Comparison of ENCODE assay signal across 15 cellular contexts in the genomic region with DNA sequence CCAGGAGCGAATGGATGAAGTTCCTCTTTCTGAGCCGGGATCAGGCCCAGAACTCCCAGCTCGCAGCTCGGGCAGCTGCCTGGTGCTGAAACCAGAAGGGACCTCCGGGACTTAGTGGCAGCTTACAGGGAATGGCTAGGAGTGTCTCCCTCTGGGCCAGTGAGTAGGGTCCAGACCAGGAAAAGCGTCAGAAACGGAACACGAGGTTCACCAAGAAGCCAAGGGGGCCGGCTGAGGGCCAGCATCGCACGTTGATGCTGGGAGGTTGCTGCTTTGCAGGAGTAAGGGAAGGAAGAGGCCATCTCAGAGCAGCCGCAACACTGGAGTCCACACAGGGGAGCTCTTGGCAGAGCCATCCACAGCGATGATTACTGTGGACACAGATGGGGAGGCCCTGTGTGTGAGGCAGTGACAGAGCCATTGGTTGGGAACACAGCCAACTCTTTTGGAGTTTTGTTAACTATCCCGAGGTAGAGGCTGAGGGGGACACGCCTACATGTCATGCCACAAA.
DNase-seq lines count a peak whose midpoint lies in the region; ATAC-seq and TF ChIP-seq lines count a peak whose summit lies in the region.
"Had no signal": no experiment of that assay in that cellular context is flagged by ENCODE, and none has a peak within 500 bp of the region (broad histone marks: within the 10 kb centered on the region; RNA-seq: fewer than 3 reads in every experiment).

No MANE protein-coding gene starts in this region.

- DNase-seq in natural killer cell treated with Interleukin-12 subunit alpha and Interleukin-12 subunit beta and Interleukin-15 and Interleukin-18, amount 100 ng/mL, for 72 hours (ENCODE audit: low spot score) = peak; percentile 13
- no peak for DNase-seq in natural killer cell
- DNase-seq in SK-N-DZ (ENCODE audit: low spot score) = peak; percentile 32
- DNase-seq in Right ventricle myocardium superior = peak; percentile 49
- no peak for DNase-seq in mesenchymal stem cell
- no peak for DNase-seq in stimulated activated CD4-positive, alpha-beta T cell treated with anti-CD3 and anti-CD28 coated beads, Interleukin-12 subunit alpha, Interleukin-12 subunit beta, amount 100 ng/mL, for 4 hours
- DNase-seq in NCI-H187 treated with DMSO at 0.1 percent for 48 hours (lab: John Stamatoyannopoulos, UW) = no peak
- no peak for DNase-seq in GOT3 (lab: John Stamatoyannopoulos, UW)
- DNase-seq: activated T-cell treated with anti-CD3 and anti-CD28 coated beads, Interleukin-2, amount 50 U/mL, for 48 hours; immature natural killer cell; naive thymus-derived CD8-positive, alpha-beta T cell; NCI-H2107 had no signal

- 77% methylated on average over 15 of the region's 15 CpGs for WGBS in mesenchymal stem cell

- H2AK5ac ChIP-seq in mesenchymal stem cell (ENCODE audit: low read length, severe bottlenecking) = no peak overlapping the region

- H4K8ac ChIP-seq in mesenchymal stem cell (ENCODE audit: low read length) = no peak overlapping the region

- no peak overlapping the region for H3K27ac Mint-ChIP-seq in natural killer cell treated with Interleukin-12 subunit alpha and Interleukin-12 subunit beta and Interleukin-15 and Interleukin-18, amount 100 ng/mL, for 72 hours
- H3K27ac Mint-ChIP-seq in natural killer cell = no peak overlapping the region

- no peak overlapping the region for H3K4ac ChIP-seq in mesenchymal stem cell (ENCODE audit: low read depth in 1 of 2, low read length in 2 of 2)

- H3K4me2 ChIP-seq in mesenchymal stem cell (ENCODE audit: low read length, poor library complexity, severe bottlenecking) = no peak overlapping the region

- no peak for TF ChIP-seq CTCF in natural killer cell (IDR thresholded peaks at IDR 0.05)

- H3K4me1 Mint-ChIP-seq in natural killer cell treated with Interleukin-12 subunit alpha and Interleukin-12 subunit beta and Interleukin-15 and Interleukin-18, amount 100 ng/mL, for 72 hours (ENCODE audit: low read depth in 2 of 2) = no peaks in the 10 kb centered on the region
- peaks cover 0 to 9% of the 10 kb centered on the region in 2 donors for H3K4me1 Mint-ChIP-seq in natural killer cell

- no peak overlapping the region for H2BK120ac ChIP-seq in mesenchymal stem cell (ENCODE audit: low read depth, low read length)

- H3K9me3 ChIP-seq in mesenchymal stem cell (ENCODE audit: control insufficient read depth, low read length) = no peaks in the 10 kb centered on the region
- H3K9me3 ChIP-seq: breast epithelium, vagina had no signal

- no peaks in the 10 kb centered on the region for H3K36me3 Mint-ChIP-seq in natural killer cell treated with Interleukin-12 subunit alpha and Interleukin-12 subunit beta and Interleukin-15 and Interleukin-18, amount 100 ng/mL, for 72 hours
- H3K36me3 Mint-ChIP-seq in natural killer cell = no peaks in the 10 kb centered on the region
- H3K36me3 Mint-ChIP-seq: immature natural killer cell; naive thymus-derived CD8-positive, alpha-beta T cell had no signal

- H3K14ac ChIP-seq in mesenchymal stem cell (ENCODE audit: low read length in 2 of 2) = no peak overlapping the region

- no peak overlapping the region for H4K91ac ChIP-seq in mesenchymal stem cell (ENCODE audit: low read length)

- H2BK5ac ChIP-seq in mesenchymal stem cell (ENCODE audit: low read depth, low read length, poor library complexity, severe bottlenecking) = no peak overlapping the region

- intact Hi-C loops in natural killer cell (cut with micrococcal nuclease) = no loop called here
- intact Hi-C loops in Right ventricle myocardium superior (cut with DNase I) = no loop called here

- H3K9ac ChIP-seq in mesenchymal stem cell (ENCODE audit: low read length) = no peak overlapping the region

- no peaks in the 10 kb centered on the region for H3K9me3 Mint-ChIP-seq in natural killer cell treated with Interleukin-12 subunit alpha and Interleukin-12 subunit beta and Interleukin-15 and Interleukin-18, amount 100 ng/mL, for 72 hours
- no peaks in the 10 kb centered on the region for H3K9me3 Mint-ChIP-seq in natural killer cell
- H3K9me3 Mint-ChIP-seq: immature natural killer cell; naive thymus-derived CD8-positive, alpha-beta T cell had no signal

- peaks cover 0 to 4% of the 10 kb centered on the region in 2 experiments for H3K27me3 ChIP-seq in mesenchymal stem cell (ENCODE audit: control insufficient read depth in 1 of 2, insufficient read depth in 1 of 2, low read length in 2 of 2)
- H3K27me3 ChIP-seq: breast epithelium, vagina had no signal

- no peaks in the 10 kb centered on the region for H3K79me1 ChIP-seq in mesenchymal stem cell (replicated peaks; ENCODE audit: low read length, poor library complexity, severe bottlenecking)

- H3K18ac ChIP-seq in mesenchymal stem cell (ENCODE audit: low read depth in 1 of 2, low read length in 2 of 2) = no peak overlapping the region

- no peak overlapping the region for H2AFZ ChIP-seq in mesenchymal stem cell (ENCODE audit: low read depth, low read length)

- no peaks in the 10 kb centered on the region for H3K36me3 ChIP-seq in mesenchymal stem cell (ENCODE audit: control insufficient read depth in 1 of 2, insufficient read depth in 2 of 2, low read depth in 1 of 2, low read length in 2 of 2)
- H3K36me3 ChIP-seq: breast epithelium, vagina had no signal

- no peak overlapping the region for H3K23ac ChIP-seq in mesenchymal stem cell (ENCODE audit: low read length in 2 of 2)

- H3K4me3 Mint-ChIP-seq in natural killer cell treated with Interleukin-12 subunit alpha and Interleukin-12 subunit beta and Interleukin-15 and Interleukin-18, amount 100 ng/mL, for 72 hours = no peak overlapping the region
- H3K4me3 Mint-ChIP-seq in natural killer cell = no peak overlapping the region
- H3K4me3 Mint-ChIP-seq: immature natural killer cell; naive thymus-derived CD8-positive, alpha-beta T cell had no signal

- H2BK15ac ChIP-seq in mesenchymal stem cell (ENCODE audit: low read depth, poor library complexity, severe bottlenecking) = no peak overlapping the region

- peaks cover 13% of the 10 kb centered on the region for H3K4me1 ChIP-seq in mesenchymal stem cell (ENCODE audit: control insufficient read depth, insufficient read depth, low read depth, low read length)
- H3K4me1 ChIP-seq: breast epithelium had no signal

- peak in 1 of 2 donors; percentile 24 for ATAC-seq in natural killer cell treated with Interleukin-12 subunit alpha and Interleukin-12 subunit beta and Interleukin-15 and Interleukin-18, amount 100 ng/mL, for 72 hours
- no peak for ATAC-seq in natural killer cell
- ATAC-seq in Right ventricle myocardium superior (ENCODE audit: poor library complexity) = no peak
- ATAC-seq: naive thymus-derived CD8-positive, alpha-beta T cell; Panc1 had no signal

- H2BK12ac ChIP-seq in mesenchymal stem cell (ENCODE audit: low read length in 2 of 2) = no peak overlapping the region

- peaks cover 7 to 8% of the 10 kb centered on the region in 2 donors for H3K27me3 Mint-ChIP-seq in natural killer cell treated with Interleukin-12 subunit alpha and Interleukin-12 subunit beta and Interleukin-15 and Interleukin-18, amount 100 ng/mL, for 72 hours
- H3K27me3 Mint-ChIP-seq in natural killer cell (ENCODE audit: low read depth in 2 of 2) = peaks cover 19 to 21% of the 10 kb centered on the region in 2 donors

- no peak overlapping the region for H3K27ac ChIP-seq in mesenchymal stem cell (ENCODE audit: low read length, poor library complexity, severe bottlenecking)
- H3K27ac ChIP-seq: breast epithelium, vagina had no signal

- no peak overlapping the region for H3K4me3 ChIP-seq in mesenchymal stem cell (ENCODE audit: insufficient read depth in 1 of 2, low read depth in 1 of 2, low read length in 2 of 2)
- H3K4me3 ChIP-seq: breast epithelium, vagina had no signal

Comparison
In these comparisons a context has a peak if more than half of its experiments do, and no peak if none do; other contexts are left out.
1. DNase-seq: peak in natural killer cell treated with Interleukin-12 subunit alpha and Interleukin-12 subunit beta and Interleukin-15 and Interleukin-18, amount 100 ng/mL, for 72 hours (single experiment), SK-N-DZ (single experiment) and Right ventricle myocardium superior (single experiment); none in natural killer cell (single experiment), mesenchymal stem cell (single experiment), stimulated activated CD4-positive, alpha-beta T cell treated with anti-CD3 and anti-CD28 coated beads, Interleukin-12 subunit alpha, Interleukin-12 subunit beta, amount 100 ng/mL, for 4 hours (single experiment), NCI-H187 treated with DMSO at 0.1 percent for 48 hours (single experiment) and GOT3 (single experiment).